In the genomic region with DNA sequence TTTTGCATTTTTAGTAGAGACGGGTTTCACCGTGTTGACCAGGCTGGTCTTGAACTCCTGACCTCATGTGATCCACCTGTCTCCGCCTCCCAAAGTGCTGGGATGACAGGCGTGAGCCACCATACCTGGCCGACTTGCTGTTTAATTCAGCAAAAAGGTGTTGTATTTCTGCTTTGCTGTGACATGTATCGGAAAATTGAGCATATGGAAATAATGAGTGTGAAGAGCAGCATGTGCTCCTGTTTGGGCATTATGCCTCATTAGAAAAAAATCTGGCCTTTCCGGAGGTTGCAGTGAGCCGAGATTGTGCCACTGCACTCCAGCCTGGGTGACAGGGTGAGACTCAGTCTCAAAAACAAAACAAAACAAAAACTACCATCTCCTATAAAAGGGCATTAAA, we compare ENCODE assay signal across 11 cellular contexts. TPM values are rescaled to one million over a fixed set of nuclear protein-coding genes. Genes with fewer than 3 reads are reported as not detected.
DNase-seq lines count a peak whose midpoint lies in the region; TF ChIP-seq lines count a peak whose summit lies in the region.
"Not testable (repeated sequence)": the region's sequence is repeated elsewhere in the genome, so short reads cannot be mapped to it uniquely, and the experiment has no call there.
"Had no signal": no experiment of that assay in that cellular context is flagged by ENCODE, and none has a peak within 500 bp of the region (broad histone marks: within the 10 kb centered on the region; RNA-seq: fewer than 3 reads in every experiment).

No MANE protein-coding gene starts in this region.

- peaks cover 46% of the 10 kb centered on the region for H3K36me3 ChIP-seq in BLaER1
- H3K36me3 ChIP-seq in OCI-LY7 (ENCODE audit: insufficient read depth, low read length), result not testable (repeated sequence)

- H3K9me3 ChIP-seq in BLaER1, result peaks cover 69% of the 10 kb centered on the region
- not testable (repeated sequence) for H3K9me3 ChIP-seq in OCI-LY7 (ENCODE audit: low read length)

- CTCF ChIA-PET in OCI-LY7 (lab: Charles Lee; ENCODE audit: unreplicated experiment), result not testable (repeated sequence)

- in situ Hi-C loops in G401 (cut with HindIII; ENCODE audit: low sequenced_read_pairs), result not testable (repeated sequence)

- H3K27me3 ChIP-seq in BLaER1, result not testable (repeated sequence)

- intact Hi-C loops in OCI-LY7 (cut with micrococcal nuclease; ENCODE audit: unreplicated experiment), result not testable (repeated sequence)

- not testable (repeated sequence) for TF ChIP-seq CTCF in OCI-LY7 (conservative IDR thresholded peaks at IDR 0.05; ENCODE audit: low read length)

- peaks cover 38% of the 10 kb centered on the region for H3K4me1 ChIP-seq in BLaER1
- H3K4me1 ChIP-seq in OCI-LY7 (ENCODE audit: insufficient read depth, low read length, poor library complexity, severe bottlenecking), result peaks cover 33% of the 10 kb centered on the region

- H2AFZ ChIP-seq in OCI-LY7 (ENCODE audit: low read length), result not testable (repeated sequence)

- not testable (repeated sequence) for BruUV-seq in OCI-LY7 (replicated peaks; lab: Mats Ljungman, UMichigan)

- POLR2A ChIA-PET in OCI-LY7 (lab: Charles Lee), result not testable (repeated sequence)

- H3K9me2 ChIP-seq in OCI-LY7 (ENCODE audit: insufficient read depth, low read length), result not testable (repeated sequence)

- H4K20me1 ChIP-seq in BLaER1; OCI-LY7 (ENCODE audit: insufficient read depth, low read length): not testable (repeated sequence)

- H3K4me3 ChIP-seq in BLaER1 (peak overlapping the region; percentile 61), OCI-LY7 (ENCODE audit: low read depth, low read length, poor library complexity, severe bottlenecking) (peak overlapping the region; percentile 52)

- H3K79me2 ChIP-seq in OCI-LY7 (ENCODE audit: insufficient read depth, low read depth, low read length), result not testable (repeated sequence)

- H3K27ac ChIP-seq in BLaER1, result peak overlapping the region; percentile 100
- H3K27ac ChIP-seq in OCI-LY7 (ENCODE audit: low read depth, low read length, poor library complexity, severe bottlenecking), result not testable (repeated sequence)

- H3K4me2 ChIP-seq in BLaER1 (peak overlapping the region; percentile 89), OCI-LY7 (ENCODE audit: low read length) (peak overlapping the region; percentile 50)

- DNase-seq in DMS 273 treated with DMSO at 0.1 percent for 48 hours (lab: John Stamatoyannopoulos, UW), result peak; percentile 28
- DNase-seq in G401 (ENCODE audit: low spot score), result peak; percentile 73
- DNase-seq in NCI-H1694 treated with DMSO at 0.1 percent for 48 hours (lab: John Stamatoyannopoulos, UW), result peak; percentile 17
- DNase-seq in OCI-LY7 (ENCODE audit: low spot score), result not testable (repeated sequence)
- DNase-seq in cerebellum (ENCODE audit: low spot score), result peak; percentile 41

- not testable (repeated sequence) for H3K9ac ChIP-seq in BLaER1

RNA-seq across cellular contexts. Expression of a gene that starts 10.2 kb away (rescaled TPM):
- total RNA-seq in G401 (2014; rRNA removed; shearing (Covaris generic)), result 12.0 and 20.8 TPM in 2 replicates
- 7.4 and 7.7 TPM in 2 replicates for total RNA-seq in OCI-LY7 (2014; rRNA removed; shearing (Covaris generic))
- total RNA-seq in OCI-LY7 (2022) (4.3 and 6.6 TPM in 2 replicates), cerebellum (4.3 TPM)

RNA-seq across cellular contexts. Expression of a gene that starts 23.4 kb away (rescaled TPM):
- total RNA-seq in G401 (2014; rRNA removed; shearing (Covaris generic)), result 0.25 and 0.31 TPM in 2 replicates
- 0.09 and 0.15 TPM in 2 replicates for total RNA-seq in OCI-LY7 (2014; rRNA removed; shearing (Covaris generic))
- total RNA-seq in OCI-LY7 (2022), result not detected in 2 replicates
- 0.18 TPM for total RNA-seq in cerebellum
- total RNA-seq: A172; A673; CD4-positive, CD25-positive, alpha-beta regulatory T cell; CD8-positive, alpha-beta T cell; HFFc6 had no signal

RNA-seq across cellular contexts. Expression of a gene that starts 49.3 kb away (rescaled TPM):
- 5.3 and 19.0 TPM in 2 replicates for total RNA-seq in G401 (2014; rRNA removed; shearing (Covaris generic))
- 2.4 and 2.8 TPM in 2 replicates for total RNA-seq in OCI-LY7 (2014; rRNA removed; shearing (Covaris generic))
- total RNA-seq in OCI-LY7 (2022), result 5.1 and 6.9 TPM in 2 replicates
- total RNA-seq in cerebellum, result 15.5 TPM

RNA-seq across cellular contexts. Expression of a gene that starts 54.2 kb away (rescaled TPM):
- 6.5 and 7.1 TPM in 2 replicates for total RNA-seq in G401 (2014; rRNA removed; shearing (Covaris generic))
- total RNA-seq in OCI-LY7 (2014; rRNA removed; shearing (Covaris generic)), result 4.8 and 5.4 TPM in 2 replicates
- total RNA-seq in OCI-LY7 (2022) (6.8 TPM in 2 replicates), cerebellum (8.2 TPM)
